Comparison of ENCODE assay signal across 9 cellular contexts in genomic region chr1:236502972-236503639, GRCh38. TPM values are rescaled to one million over a fixed set of nuclear protein-coding genes. Genes with fewer than 3 reads are reported as not detected.
A peak's percentile ranks its signal among the peaks of the same experiment; 100 is the strongest.
DNase-seq lines count a peak whose midpoint lies in the region; ATAC-seq, FAIRE-seq and TF ChIP-seq lines count a peak whose summit lies in the region.
"Had no signal": no experiment of that assay in that cellular context is flagged by ENCODE, and none has a peak within 500 bp of the region (broad histone marks: within the 10 kb centered on the region; RNA-seq: fewer than 3 reads in every experiment).

No MANE protein-coding gene starts in this region.

- intact Hi-C loops in right cardiac atrium (cut with DNase I) = no loop called here

- ATAC-seq in right cardiac atrium = peak; percentile 66 to 76

- H3K4me3 ChIP-seq in astrocyte (ENCODE audit: insufficient read depth, low read depth, low read length) (peak overlapping the region; percentile 41), right cardiac atrium (ENCODE audit: low read length) (peak overlapping the region; percentile 49), rectal smooth muscle tissue (ENCODE audit: low read length) (peak overlapping the region; percentile 60), WERI-Rb-1 (ENCODE audit: low read depth, low read length) (no peak overlapping the region)

- no peaks in the 10 kb centered on the region for H4K20me1 ChIP-seq in astrocyte (ENCODE audit: insufficient read depth, low read length)

- no peak for TF ChIP-seq CTCF in astrocyte (IDR thresholded peaks at IDR 0.05; ENCODE audit: insufficient read depth, low read depth, low read length)
- no peak for TF ChIP-seq CTCF in WERI-Rb-1 (IDR thresholded peaks at IDR 0.05; ENCODE audit: low read depth, low read length)

- no peaks in the 10 kb centered on the region for H3K79me2 ChIP-seq in astrocyte (ENCODE audit: insufficient read depth, low read length)

- peak overlapping the region; percentile 82 for H2AFZ ChIP-seq in astrocyte (ENCODE audit: low read depth, low read length)

- H3K4me1 ChIP-seq in astrocyte (ENCODE audit: insufficient read depth, low read length) (peaks cover 13% of the 10 kb centered on the region), right cardiac atrium (ENCODE audit: control insufficient read depth, insufficient read depth, low read length) (peaks cover 5% of the 10 kb centered on the region), rectal smooth muscle tissue (ENCODE audit: control insufficient read depth, insufficient read depth, low read length) (no peaks in the 10 kb centered on the region)

- peak overlapping the region; percentile 83 for H3K4me2 ChIP-seq in astrocyte (ENCODE audit: low read length)

- 21% methylated on average over 15 of the region's 15 CpGs for WGBS in right cardiac atrium

- H3K36me3 ChIP-seq in astrocyte (ENCODE audit: insufficient read depth, low read length) = no peaks in the 10 kb centered on the region
- H3K36me3 ChIP-seq in rectal smooth muscle tissue (ENCODE audit: control insufficient read depth, insufficient read depth, low read length) = no peaks in the 10 kb centered on the region
- H3K36me3 ChIP-seq in WERI-Rb-1 = no peaks in the 10 kb centered on the region

- H3K4me1 Mint-ChIP-seq in astrocyte (ENCODE audit: low read depth, unreplicated experiment) = peaks cover 19% of the 10 kb centered on the region

- H3K4me3 Mint-ChIP-seq in astrocyte (ENCODE audit: unreplicated experiment) = peak overlapping the region; percentile 8

- DNase-seq in NCI-H2107 treated with DMSO at 0.1 percent for 48 hours (lab: John Stamatoyannopoulos, UW; ENCODE audit: unreplicated experiment) (peak; percentile 38), NCI-H2107 (lab: John Stamatoyannopoulos, UW) (no peak), MV-4-11 (lab: John Stamatoyannopoulos, UW) (peak; percentile 73), astrocyte (ENCODE audit: low read depth) (peak; percentile 75), right cardiac atrium (peak; percentile 60 to 81 (median 79)), WERI-Rb-1 (no peak), GOT3 (lab: John Stamatoyannopoulos, UW) (no peak)

- no peaks in the 10 kb centered on the region for H3K27me3 ChIP-seq in astrocyte (ENCODE audit: insufficient read depth, low read length)
- no peaks in the 10 kb centered on the region for H3K27me3 ChIP-seq in right cardiac atrium (ENCODE audit: control insufficient read depth, insufficient read depth)
- H3K27me3 ChIP-seq in rectal smooth muscle tissue (ENCODE audit: control insufficient read depth, insufficient read depth, low read length) = no peaks in the 10 kb centered on the region
- no peaks in the 10 kb centered on the region for H3K27me3 ChIP-seq in WERI-Rb-1 (ENCODE audit: insufficient read depth, low read depth, severe bottlenecking)

- FAIRE-seq in astrocyte (lab: Jason Lieb, UNC) = no peak

- peak overlapping the region; percentile 93 for H3K27ac Mint-ChIP-seq in astrocyte (ENCODE audit: unreplicated experiment)

- no peaks in the 10 kb centered on the region for H3K9me3 Mint-ChIP-seq in astrocyte (ENCODE audit: unreplicated experiment)

- peak overlapping the region; percentile 52 for H3K9ac ChIP-seq in astrocyte (ENCODE audit: low read length)
- no peak overlapping the region for H3K9ac ChIP-seq in rectal smooth muscle tissue (ENCODE audit: low read length)

- no peaks in the 10 kb centered on the region for H3K36me3 Mint-ChIP-seq in astrocyte (ENCODE audit: low read depth, unreplicated experiment)

- H3K27ac ChIP-seq in astrocyte (ENCODE audit: low read depth, low read length) (peak overlapping the region; percentile 39), right cardiac atrium (ENCODE audit: low read length) (peak overlapping the region; percentile 56), rectal smooth muscle tissue (ENCODE audit: low read depth, low read length) (no peak overlapping the region), WERI-Rb-1 (no peak overlapping the region)
- H3K27ac ChIP-seq: C4-2B had no signal

- H3K9me3 ChIP-seq in astrocyte (ENCODE audit: insufficient read depth, low read depth, low read length) (no peaks in the 10 kb centered on the region), right cardiac atrium (ENCODE audit: control insufficient read depth, low read length) (no peaks in the 10 kb centered on the region), WERI-Rb-1 (ENCODE audit: severe bottlenecking) (no peaks in the 10 kb centered on the region)

- H3K27me3 Mint-ChIP-seq in astrocyte (ENCODE audit: low read depth, unreplicated experiment) = no peaks in the 10 kb centered on the region

RNA-seq across cellular contexts. Expression of gene LGALS8, which starts 20.7 kb away (rescaled TPM):
- 23.1 and 27.9 TPM in 2 replicates for total RNA-seq in astrocyte
- 10 to 100 TPM; 61.0 to 67.5 (median 62.9) TPM for total RNA-seq in right cardiac atrium
- polyA plus RNA-seq in right cardiac atrium = 40.1 TPM

Comparison
In these comparisons a context has a peak if more than half of its experiments do, and no peak if none do; other contexts are left out.
1. DNase-seq: peak in NCI-H2107 treated with DMSO at 0.1 percent for 48 hours (single experiment), MV-4-11 (single experiment), astrocyte (single experiment) and right cardiac atrium (3 of 3); none in NCI-H2107 (single experiment), WERI-Rb-1 (single experiment) and GOT3 (single experiment).
2. H3K27ac ChIP-seq: peak in astrocyte (single experiment) and right cardiac atrium (single experiment); none in rectal smooth muscle tissue (single experiment) and WERI-Rb-1 (single experiment).